In genomic region chr2:210072922-210073509, GRCh38 we compare ENCODE assay signal across 1 cellular context.
TF ChIP-seq lines count a peak whose summit lies in the region.

No MANE protein-coding gene starts in this region.

TF ChIP-seq in GM23338, 12 proteins besides CTCF, POLR2A, EP300 and RAD21 (continued from another document):
- TF ChIP-seq ETS1 (IDR thresholded peaks at IDR 0.05) (no peak), ZNF114 (CRISPR knock-in tag; IDR thresholded peaks at IDR 0.05) (no peak), REST (IDR thresholded peaks at IDR 0.05; ENCODE audit: unreplicated experiment) (no peak), EZH2 (IDR thresholded peaks at IDR 0.05; ENCODE audit: low read depth, unreplicated experiment) (no peak), ZNF331 (CRISPR knock-in tag; IDR thresholded peaks at IDR 0.05; ENCODE audit: low read depth) (no peak), NANOG (IDR thresholded peaks at IDR 0.05; ENCODE audit: borderline replicate concordance) (no peak), EZH2phosphoT487 (IDR thresholded peaks at IDR 0.05; ENCODE audit: unreplicated experiment) (no peak), CREB1 (CRISPR knock-in tag; IDR thresholded peaks at IDR 0.05; ENCODE audit: low read depth) (no peak), STAT1 (IDR thresholded peaks at IDR 0.05; ENCODE audit: unreplicated experiment) (no peak), JUNB (IDR thresholded peaks at IDR 0.05; ENCODE audit: unreplicated experiment) (no peak)
TF ChIP-seq in GM23338: peak in this region for 0.
